In genomic region chr19:1672769-1673644, GRCh38 we compare ENCODE assay signal across 21 cellular contexts. TPM values are rescaled to one million over a fixed set of nuclear protein-coding genes. Genes with fewer than 3 reads are reported as not detected.
DNase-seq lines count a peak whose midpoint lies in the region; ATAC-seq and TF ChIP-seq lines count a peak whose summit lies in the region.
"Had no signal": no experiment of that assay in that cellular context is flagged by ENCODE, and none has a peak within 500 bp of the region (broad histone marks: within the 10 kb centered on the region; RNA-seq: fewer than 3 reads in every experiment).

No MANE protein-coding gene starts in this region.

- H3K27me3 ChIP-seq in BLaER1 treated with 17β-estradiol and CSF1 and Interleukin-3, amounts not matched to agents 10 nM and 100 nM = peaks cover 22 to 58% (median 30%) of the 10 kb centered on the region in 11 experiments; a peak in 21 of 22 replicates
- H3K27me3 ChIP-seq in GM23248 (replicated peaks; ENCODE audit: insufficient read depth) (peaks cover 35% of the 10 kb centered on the region), transverse colon (peaks cover 97% of the 10 kb centered on the region)

- H3K4me3 Mint-ChIP-seq in WTC11 (peak overlapping the region; percentile 41), memory B cell (peak overlapping the region; percentile 79)
- no peak overlapping the region for H3K4me3 Mint-ChIP-seq in effector memory CD8-positive, alpha-beta T cell
- H3K4me3 Mint-ChIP-seq: activated CD4-positive, alpha-beta T cell treated with anti-CD3 and anti-CD28 coated beads, Interleukin-2, amount 10 ng/mL, durations not matched to agents 7 days and 5 days; activated CD8-positive, alpha-beta memory T cell treated with anti-CD3 and anti-CD28 coated beads, Interleukin-2, amount 10 ng/mL, durations not matched to agents 7 days and 5 days; T-helper 1 cell treated with Interleukin-12 subunit alpha and Interleukin-12 subunit beta and Interleukin-4 antibody, amounts not matched to agents 30 μg/mL and 1 μg/mL, for 36 hours; type B pancreatic cell had no signal

- peak overlapping the region in 4 of 11 experiments; percentile 76 to 80 (median 78); a peak in 4 of 22 replicates for H3K9ac ChIP-seq in BLaER1 treated with 17β-estradiol and CSF1 and Interleukin-3, amounts not matched to agents 10 nM and 100 nM
- H3K9ac ChIP-seq in GM23248 = no peak overlapping the region

- no peak overlapping the region for H3K27ac Mint-ChIP-seq in WTC11
- no peak overlapping the region for H3K27ac Mint-ChIP-seq in memory B cell
- H3K27ac Mint-ChIP-seq in effector memory CD8-positive, alpha-beta T cell = no peak overlapping the region
- H3K27ac Mint-ChIP-seq: activated CD4-positive, alpha-beta T cell treated with anti-CD3 and anti-CD28 coated beads, Interleukin-2, amount 10 ng/mL, durations not matched to agents 7 days and 5 days; activated CD8-positive, alpha-beta memory T cell treated with anti-CD3 and anti-CD28 coated beads, Interleukin-2, amount 10 ng/mL, durations not matched to agents 7 days and 5 days; activated naive CD4-positive, alpha-beta T cell treated with anti-CD3 and anti-CD28 coated beads for 36 hours; activated T-cell treated with anti-CD3 and anti-CD28 coated beads, Interleukin-2, amount 50 U/mL, for 72 hours; immature natural killer cell; T-helper 1 cell treated with Interleukin-12 subunit alpha and Interleukin-12 subunit beta and Interleukin-4 antibody, amounts not matched to agents 30 μg/mL and 1 μg/mL, for 36 hours; type B pancreatic cell had no signal

- TF ChIP-seq CTCF in WTC11 (IDR thresholded peaks at IDR 0.05) (no peak), transverse colon (IDR thresholded peaks at IDR 0.05) (no peak)

- WGBS in GM23248 (ENCODE audit: low coverage in 1 of 2, low lambda C conversion rate in 2 of 2, missing lambda C conversion rate in 2 of 2), 2 experiments = 80 to 83% methylated on average over 31 to 33 of the region's 33 CpGs
- WGBS in transverse colon (ENCODE audit: low coverage in 1 of 2), 2 donors = 76 to 79% methylated on average over 7 to 33 of the region's 33 CpGs

- TF ChIP-seq POLR2A in transverse colon (IDR thresholded peaks at IDR 0.05) = no peak

- H3K4me3 ChIP-seq in BLaER1 treated with 17β-estradiol and CSF1 and Interleukin-3, amounts not matched to agents 10 nM and 100 nM = peak overlapping the region in 4 of 10 experiments; percentile 61 to 67 (median 62); a peak in 2 of 20 replicates
- H3K4me3 ChIP-seq in GM23248 (0 out of 2 replicates have a peak overlapping the region, but pooled peaks have one; percentile 39), transverse colon (no peak overlapping the region)
- H3K4me3 ChIP-seq: SJCRH30 had no signal

- peak overlapping the region; percentile 90 to 99 (median 95) for H3K4me2 ChIP-seq in BLaER1 treated with 17β-estradiol and CSF1 and Interleukin-3, amounts not matched to agents 10 nM and 100 nM
- H3K4me2 ChIP-seq in GM23248 (ENCODE audit: unreplicated experiment) = peak overlapping the region; percentile 43

- CTCF ChIA-PET in WTC11 (lab: Charles Lee) = interaction anchor here (0.6 to 4.6 kb wide), 44 partner anchors 8 to 201 kb away, joined by 3 to 85 read pairs (median 6); partner anchors contain the start of genes MBD3, REEP6 and TCF3

- H3K9me3 Mint-ChIP-seq in WTC11 (no peaks in the 10 kb centered on the region), memory B cell (no peaks in the 10 kb centered on the region)
- no peaks in the 10 kb centered on the region for H3K9me3 Mint-ChIP-seq in effector memory CD8-positive, alpha-beta T cell
- H3K9me3 Mint-ChIP-seq: activated CD4-positive, alpha-beta T cell treated with anti-CD3 and anti-CD28 coated beads, Interleukin-2, amount 10 ng/mL, durations not matched to agents 7 days and 5 days; activated naive CD4-positive, alpha-beta T cell treated with anti-CD3 and anti-CD28 coated beads for 36 hours; activated T-cell treated with anti-CD3 and anti-CD28 coated beads, Interleukin-2, amount 50 U/mL, for 72 hours; T-helper 1 cell treated with Interleukin-12 subunit alpha and Interleukin-12 subunit beta and Interleukin-4 antibody, amounts not matched to agents 30 μg/mL and 1 μg/mL, for 36 hours; type B pancreatic cell had no signal

- no peaks in the 10 kb centered on the region for H3K9me3 ChIP-seq in BLaER1 treated with 17β-estradiol and CSF1 and Interleukin-3, amounts not matched to agents 10 nM and 100 nM (replicated peaks in 1 of 11)
- H3K9me3 ChIP-seq in GM23248 (ENCODE audit: low read depth) (no peaks in the 10 kb centered on the region), transverse colon (no peaks in the 10 kb centered on the region)
- H3K9me3 ChIP-seq: gastroesophageal sphincter, MG63, sigmoid colon, SJCRH30 had no signal

- DNase-seq in GM23248 (no peak), WTC11 (ENCODE audit: low spot score) (no peak), memory B cell (ENCODE audit: low spot score in 2 of 2) (no peak), transverse colon (no peak)
- no peak for DNase-seq in effector memory CD8-positive, alpha-beta T cell
- DNase-seq: activated CD8-positive, alpha-beta memory T cell treated with anti-CD3 and anti-CD28 coated beads, Interleukin-2, amount 10 ng/mL, durations not matched to agents 7 days and 5 days; hippocampal formation; left ventricle myocardium superior; sigmoid colon had no signal

- no peak for ATAC-seq in WTC11
- no peak for ATAC-seq in memory B cell (ENCODE audit: low read depth)
- ATAC-seq in GM21390 (IDR thresholded peaks at IDR 0.05; ENCODE audit: unreplicated experiment) = no peak
- ATAC-seq in effector memory CD8-positive, alpha-beta T cell (replicated peaks) = no peak

- H3K36me3 ChIP-seq in BLaER1 treated with 17β-estradiol and CSF1 and Interleukin-3, amounts not matched to agents 10 nM and 100 nM = no peaks in the 10 kb centered on the region
- H3K36me3 ChIP-seq in GM23248 (ENCODE audit: low read depth) (no peaks in the 10 kb centered on the region), transverse colon (no peaks in the 10 kb centered on the region)
- H3K36me3 ChIP-seq: cardiac muscle cell, gastroesophageal sphincter, MG63, sigmoid colon, SJCRH30 had no signal

- POLR2A ChIA-PET in WTC11 (lab: Charles Lee) = interaction anchor here (1.4 kb wide), 1 partner anchor 74 kb away, joined by 3 read pairs; no protein-coding TSS in a partner anchor

- in situ Hi-C loops in GM23248 (cut with MboI) (no loop called here), transverse colon (cut with MboI; ENCODE audit: low pct_ligation_motif_present in 1 of 4, low pct_unique_long_range_greater_than_20kb in 1 of 4, low sequenced_read_pairs in 3 of 4) (loop anchor here in 1 of 4 donors (10.0 kb wide), 1 partner anchor 128 kb away; no protein-coding TSS in a partner anchor)

- H3K4me1 ChIP-seq in BLaER1 treated with 17β-estradiol and CSF1 and Interleukin-3, amounts not matched to agents 10 nM and 100 nM = peaks cover 18 to 60% (median 52%) of the 10 kb centered on the region in 10 experiments
- no peaks in the 10 kb centered on the region for H3K4me1 ChIP-seq in GM23248 (ENCODE audit: insufficient read depth)
- H3K4me1 ChIP-seq in transverse colon = peaks cover 8 to 19% (median 12%) of the 10 kb centered on the region in 4 donors

- H3K36me3 Mint-ChIP-seq in WTC11 (no peaks in the 10 kb centered on the region), memory B cell (no peaks in the 10 kb centered on the region)
- peaks cover 9% of the 10 kb centered on the region for H3K36me3 Mint-ChIP-seq in effector memory CD8-positive, alpha-beta T cell (ENCODE audit: insufficient read depth)
- H3K36me3 Mint-ChIP-seq: activated CD8-positive, alpha-beta memory T cell treated with anti-CD3 and anti-CD28 coated beads, Interleukin-2, amount 10 ng/mL, durations not matched to agents 7 days and 5 days; type B pancreatic cell had no signal

- H3K27me3 Mint-ChIP-seq in WTC11 (ENCODE audit: low read depth) (peaks cover 92% of the 10 kb centered on the region), memory B cell (peaks cover 18% of the 10 kb centered on the region)
- peaks cover 34 to 70% of the 10 kb centered on the region in 2 donors for H3K27me3 Mint-ChIP-seq in effector memory CD8-positive, alpha-beta T cell

- H3F3A ChIP-seq in GM23248 (ENCODE audit: insufficient read depth) = no peaks in the 10 kb centered on the region

- H3K79me2 ChIP-seq in GM23248 (ENCODE audit: insufficient read depth) = no peaks in the 10 kb centered on the region

- peaks cover 0 to 9% (median 0%) of the 10 kb centered on the region in 11 experiments; a peak in 3 of 22 replicates for H4K20me1 ChIP-seq in BLaER1 treated with 17β-estradiol and CSF1 and Interleukin-3, amounts not matched to agents 10 nM and 100 nM
- H4K20me1 ChIP-seq in GM23248 (ENCODE audit: insufficient read depth) = no peaks in the 10 kb centered on the region

- TF ChIP-seq EP300 in transverse colon (IDR thresholded peaks at IDR 0.05; ENCODE audit: low read depth) = no peak

- H2AFZ ChIP-seq in GM23248 = no peak overlapping the region

- H3K9me2 ChIP-seq in GM23248 (ENCODE audit: insufficient read depth) = no peaks in the 10 kb centered on the region

- intact Hi-C loops in transverse colon (cut with DNase I; ENCODE audit: low total_unique reads) = loop anchor here (2.0 kb wide), 1 partner anchor 126 kb away; no protein-coding TSS in a partner anchor

- H3K27ac ChIP-seq in BLaER1 treated with 17β-estradiol and CSF1 and Interleukin-3, amounts not matched to agents 10 nM and 100 nM = peak overlapping the region in 2 of 11 experiments; percentile 32 to 69; a peak in 2 of 22 replicates
- H3K27ac ChIP-seq in GM23248 = no peak overlapping the region
- no peak overlapping the region for H3K27ac ChIP-seq in transverse colon
- H3K27ac ChIP-seq: cardiac muscle cell, gastroesophageal sphincter, sigmoid colon, SJCRH30 had no signal

- peaks cover 15% of the 10 kb centered on the region for H3K4me1 Mint-ChIP-seq in WTC11
- H3K4me1 Mint-ChIP-seq in memory B cell = peaks cover 22% of the 10 kb centered on the region
- H3K4me1 Mint-ChIP-seq in effector memory CD8-positive, alpha-beta T cell (ENCODE audit: low read depth in 2 of 2) = peaks cover 3 to 5% of the 10 kb centered on the region in 2 donors

TF ChIP-seq in WTC11, 78 proteins besides CTCF, POLR2A, EP300 and RAD21:
- no peak for TF ChIP-seq GTF2I (CRISPR knock-in tag; conservative IDR thresholded peaks at IDR 0.05)
- TF ChIP-seq SMAD4 (CRISPR knock-in tag; IDR thresholded peaks at IDR 0.05) = no peak
TF ChIP-seq in WTC11: peak in this region for 0.

RNA-seq across cellular contexts. Expression of gene TCF3, which starts 20.6 kb away (rescaled TPM):
- total RNA-seq in GM23248 (2014; rRNA removed; shearing (Covaris generic)) = 58.9 and 60.6 TPM in 2 replicates
- 16.2 and 18.3 TPM in 2 replicates for polyA plus RNA-seq in GM23248 (2016; fragmentation: Nextera tagmentation; extraction: Ambion mirVana)
- total RNA-seq in WTC11 (2021) (323 to 350 TPM (median 324 TPM) in 3 replicates), transverse colon (100 to 1,000 TPM in 1 of 4 donors, 10 to 100 TPM in 3; 55.9 to 160 (median 79.7) TPM)

Comparison
In these comparisons a context has a peak if more than half of its experiments do, and no peak if none do; other contexts are left out.
1. H3K4me3 Mint-ChIP-seq: peak in WTC11 (single experiment) and memory B cell (single experiment); none in effector memory CD8-positive, alpha-beta T cell (0 of 2).